In the genomic region with DNA sequence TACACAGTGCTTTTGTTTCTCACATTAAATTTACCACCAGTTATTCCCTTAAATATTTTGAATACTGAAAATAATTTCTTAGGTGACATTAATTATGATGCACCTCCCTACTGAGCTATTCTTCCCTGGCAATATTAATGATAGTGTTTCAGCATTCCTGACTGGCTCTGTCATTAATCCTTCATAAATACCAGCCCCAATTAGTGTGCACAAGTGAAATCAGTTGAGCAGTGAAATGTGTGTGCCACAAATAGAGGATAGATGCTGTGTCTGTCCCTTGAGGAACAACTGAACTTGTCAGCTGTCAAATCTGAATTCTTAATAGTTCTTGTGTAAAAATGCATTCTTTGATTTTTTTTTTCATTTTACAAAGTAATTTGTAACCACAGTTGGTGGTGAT, we compare ENCODE assay signal across 19 cellular contexts.
"Had no signal": no experiment of that assay in that cellular context is flagged by ENCODE, and none has a peak within 500 bp of the region (broad histone marks: within the 10 kb centered on the region; RNA-seq: fewer than 3 reads in every experiment).

No MANE protein-coding gene starts in this region.

- H3K4me1 ChIP-seq: colonic mucosa, heart right ventricle, right atrium auricular region had no signal

- H3K36me3 ChIP-seq: colonic mucosa, gastrocnemius medialis, heart right ventricle, right atrium auricular region, sigmoid colon, stomach, thoracic aorta, transverse colon had no signal

- H3K4me3 ChIP-seq: colonic mucosa, gastrocnemius medialis, heart right ventricle, right atrium auricular region, sigmoid colon, stomach, thoracic aorta, transverse colon had no signal

- H3K9me3 ChIP-seq: colonic mucosa, gastrocnemius medialis, heart right ventricle, right atrium auricular region, sigmoid colon, stomach, thoracic aorta, transverse colon had no signal

- H3K27me3 ChIP-seq: colonic mucosa, gastrocnemius medialis, heart right ventricle, right atrium auricular region, sigmoid colon, stomach, transverse colon had no signal

- DNase-seq: colonic mucosa; dermis blood vessel endothelial cell; erythroblast; gastrocnemius medialis; heart right ventricle; hypothalamus; kidney glomerular epithelial cell; mammary epithelial cell; naive thymus-derived CD8-positive, alpha-beta T cell; posterior cingulate gyrus; sigmoid colon; small intestine; stimulated activated CD4-positive, alpha-beta T cell treated with anti-CD3 and anti-CD28 coated beads, Interleukin-12 subunit alpha, Interleukin-12 subunit beta, amount 100 ng/mL, for 4 hours; stimulated activated naive CD4-positive, alpha-beta T cell; stomach; substantia nigra; transverse colon had no signal

- H3K27ac ChIP-seq: colonic mucosa, gastrocnemius medialis, heart right ventricle, right atrium auricular region, stomach, thoracic aorta, transverse colon had no signal
